Comparison of ENCODE assay signal across 12 cellular contexts in genomic region chr5:119386945-119387344, GRCh38. TPM values are rescaled to one million over a fixed set of nuclear protein-coding genes. Genes with fewer than 3 reads are reported as not detected.
A peak's percentile ranks its signal among the peaks of the same experiment; 100 is the strongest.
DNase-seq lines count a peak whose midpoint lies in the region; ATAC-seq and TF ChIP-seq lines count a peak whose summit lies in the region.
"Had no signal": no experiment of that assay in that cellular context is flagged by ENCODE, and none has a peak within 500 bp of the region (broad histone marks: within the 10 kb centered on the region; RNA-seq: fewer than 3 reads in every experiment).

No MANE protein-coding gene starts in this region.

- peak overlapping the region; percentile 98 for H3K27ac Mint-ChIP-seq in activated naive CD4-positive, alpha-beta T cell treated with anti-CD3 and anti-CD28 coated beads, Interleukin-2, amount 50 U/mL, for 24 hours
- no peak overlapping the region for H3K27ac Mint-ChIP-seq in activated naive CD4-positive, alpha-beta T cell treated with anti-CD3 and anti-CD28 coated beads, Interleukin-2, amount 10 ng/mL, durations not matched to agents 7 days and 5 days
- H3K27ac Mint-ChIP-seq in neural progenitor cell: no peak overlapping the region

- ATAC-seq in left lobe of liver: peak; percentile 70
- no peak for ATAC-seq in upper lobe of right lung

- TF ChIP-seq CTCF in choroid plexus epithelial cell (conservative IDR thresholded peaks at IDR 0.05; ENCODE audit: low read depth, low read length) (no peak), upper lobe of right lung (IDR thresholded peaks at IDR 0.05) (no peak), neural progenitor cell (IDR thresholded peaks at IDR 0.05) (no peak)

- H2AFZ ChIP-seq in neural progenitor cell (replicated peaks): no peak overlapping the region

- H3K36me3 ChIP-seq in upper lobe of right lung (no peaks in the 10 kb centered on the region), neural progenitor cell (no peaks in the 10 kb centered on the region)
- H3K36me3 ChIP-seq: lower lobe of right lung had no signal

- H3F3A ChIP-seq in neural progenitor cell (ENCODE audit: low read depth): no peaks in the 10 kb centered on the region

- no peaks in the 10 kb centered on the region for H3K27me3 ChIP-seq in upper lobe of right lung
- no peaks in the 10 kb centered on the region for H3K27me3 ChIP-seq in neural progenitor cell

- no peaks in the 10 kb centered on the region for H4K20me1 ChIP-seq in neural progenitor cell (ENCODE audit: low read depth)

- H3K9me3 Mint-ChIP-seq in activated naive CD4-positive, alpha-beta T cell treated with anti-CD3 and anti-CD28 coated beads, Interleukin-2, amount 50 U/mL, for 24 hours: no peaks in the 10 kb centered on the region
- no peaks in the 10 kb centered on the region for H3K9me3 Mint-ChIP-seq in activated naive CD4-positive, alpha-beta T cell treated with anti-CD3 and anti-CD28 coated beads, Interleukin-2, amount 10 ng/mL, durations not matched to agents 7 days and 5 days
- H3K9me3 Mint-ChIP-seq in neural progenitor cell: no peaks in the 10 kb centered on the region

- peaks cover 99% of the 10 kb centered on the region for H3K4me1 Mint-ChIP-seq in activated naive CD4-positive, alpha-beta T cell treated with anti-CD3 and anti-CD28 coated beads, Interleukin-2, amount 50 U/mL, for 24 hours
- H3K4me1 Mint-ChIP-seq in activated naive CD4-positive, alpha-beta T cell treated with anti-CD3 and anti-CD28 coated beads, Interleukin-2, amount 10 ng/mL, durations not matched to agents 7 days and 5 days: peaks cover 78% of the 10 kb centered on the region
- H3K4me1 Mint-ChIP-seq in neural progenitor cell: peaks cover 26% of the 10 kb centered on the region

- H3K36me3 Mint-ChIP-seq in activated naive CD4-positive, alpha-beta T cell treated with anti-CD3 and anti-CD28 coated beads, Interleukin-2, amount 50 U/mL, for 24 hours: peaks cover 54% of the 10 kb centered on the region
- H3K36me3 Mint-ChIP-seq in activated naive CD4-positive, alpha-beta T cell treated with anti-CD3 and anti-CD28 coated beads, Interleukin-2, amount 10 ng/mL, durations not matched to agents 7 days and 5 days: peaks cover 52% of the 10 kb centered on the region
- no peaks in the 10 kb centered on the region for H3K36me3 Mint-ChIP-seq in neural progenitor cell

- H3K79me2 ChIP-seq in neural progenitor cell (ENCODE audit: low read depth): no peaks in the 10 kb centered on the region

- H3K27me3 Mint-ChIP-seq in activated naive CD4-positive, alpha-beta T cell treated with anti-CD3 and anti-CD28 coated beads, Interleukin-2, amount 50 U/mL, for 24 hours: no peaks in the 10 kb centered on the region
- no peaks in the 10 kb centered on the region for H3K27me3 Mint-ChIP-seq in activated naive CD4-positive, alpha-beta T cell treated with anti-CD3 and anti-CD28 coated beads, Interleukin-2, amount 10 ng/mL, durations not matched to agents 7 days and 5 days
- no peaks in the 10 kb centered on the region for H3K27me3 Mint-ChIP-seq in neural progenitor cell (ENCODE audit: insufficient read depth, low read depth)

- H3K9me3 ChIP-seq in upper lobe of right lung: no peaks in the 10 kb centered on the region
- H3K9me3 ChIP-seq in neural progenitor cell (ENCODE audit: low read depth): no peaks in the 10 kb centered on the region
- H3K9me3 ChIP-seq: lower lobe of right lung had no signal

- no peak for DNase-seq in activated naive CD4-positive, alpha-beta T cell treated with anti-CD3 and anti-CD28 coated beads, Interleukin-2, amount 10 ng/mL, durations not matched to agents 7 days and 5 days
- DNase-seq in choroid plexus epithelial cell (ENCODE audit: low read depth) (peak; percentile 67), left lobe of liver (ENCODE audit: low spot score) (no peak), upper lobe of right lung (no peak), NCI-H2227 (lab: John Stamatoyannopoulos, UW; ENCODE audit: unreplicated experiment) (no peak), neural progenitor cell (ENCODE audit: low spot score) (no peak)
- DNase-seq in effector CD4-positive, alpha-beta T cell: no peak
- DNase-seq: AML-193, lower lobe of right lung, NCI-H526 had no signal

- H3K4me3 ChIP-seq in choroid plexus epithelial cell (ENCODE audit: low read depth, low read length): no peak overlapping the region
- H3K4me3 ChIP-seq in upper lobe of right lung: no peak overlapping the region
- no peak overlapping the region for H3K4me3 ChIP-seq in neural progenitor cell
- H3K4me3 ChIP-seq: lower lobe of right lung had no signal

- H3K27ac ChIP-seq in upper lobe of right lung: peak overlapping the region; percentile 27
- no peak overlapping the region for H3K27ac ChIP-seq in neural progenitor cell
- H3K27ac ChIP-seq: KMS-11, lower lobe of right lung had no signal

- CTCF ChIA-PET in activated naive CD4-positive, alpha-beta T cell treated with anti-CD3 and anti-CD28 coated beads, Interleukin-2, amount 10 ng/mL, durations not matched to agents 7 days and 5 days (lab: Charles Lee): interaction anchor here (1.8 kb wide), 1 partner anchor 25 kb away, joined by 9 read pairs; no protein-coding TSS in a partner anchor

- intact Hi-C loops in upper lobe of right lung (cut with DNase I): no loop called here

- H3K9ac ChIP-seq in neural progenitor cell: no peak overlapping the region
- H3K9ac ChIP-seq: KMS-11 had no signal

- H3K4me3 Mint-ChIP-seq in activated naive CD4-positive, alpha-beta T cell treated with anti-CD3 and anti-CD28 coated beads, Interleukin-2, amount 50 U/mL, for 24 hours: peak overlapping the region; percentile 73
- no peak overlapping the region for H3K4me3 Mint-ChIP-seq in activated naive CD4-positive, alpha-beta T cell treated with anti-CD3 and anti-CD28 coated beads, Interleukin-2, amount 10 ng/mL, durations not matched to agents 7 days and 5 days
- H3K4me3 Mint-ChIP-seq in neural progenitor cell: no peak overlapping the region

- peaks cover 46% of the 10 kb centered on the region for H3K4me1 ChIP-seq in upper lobe of right lung
- H3K4me1 ChIP-seq in neural progenitor cell: no peaks in the 10 kb centered on the region

- H3K4me2 ChIP-seq in neural progenitor cell: no peak overlapping the region
- H3K4me2 ChIP-seq: KMS-11 had no signal

RNA-seq across cellular contexts. Expression of gene TNFAIP8, which starts 31.1 kb away (rescaled TPM):
- total RNA-seq in left lobe of liver: 2.4 TPM
- total RNA-seq in upper lobe of right lung: 22.4 TPM
- 35.6 and 40.6 TPM in 2 replicates for total RNA-seq in neural progenitor cell (ENCODE audit: low replicate concordance)
